9 cellular contexts compared by ENCODE assay signal in genomic region chr2:240640939-240641338, GRCh38. TPM values are rescaled to one million over a fixed set of nuclear protein-coding genes. Genes with fewer than 3 reads are reported as not detected.
DNase-seq lines count a peak whose midpoint lies in the region; ATAC-seq and TF ChIP-seq lines count a peak whose summit lies in the region.
"Had no signal": no experiment of that assay in that cellular context is flagged by ENCODE, and none has a peak within 500 bp of the region (broad histone marks: within the 10 kb centered on the region; RNA-seq: fewer than 3 reads in every experiment).

No MANE protein-coding gene starts in this region.

- TF ChIP-seq CTCF in epithelial cell of proximal tubule (conservative IDR thresholded peaks at IDR 0.05; ENCODE audit: low read depth, low read length) (peak; percentile 46), sigmoid colon (IDR thresholded peaks at IDR 0.05) (no peak), tibial nerve (IDR thresholded peaks at IDR 0.05) (no peak)

- no peak for TF ChIP-seq EP300 in sigmoid colon (IDR thresholded peaks at IDR 0.05)
- no peak for TF ChIP-seq EP300 in tibial nerve (IDR thresholded peaks at IDR 0.05)

- H3K36me3 Mint-ChIP-seq in activated CD4-positive, alpha-beta memory T cell treated with anti-CD3 and anti-CD28 coated beads, Interleukin-2, amount 10 ng/mL, durations not matched to agents 7 days and 5 days (ENCODE audit: low read depth) = no peaks in the 10 kb centered on the region
- no peaks in the 10 kb centered on the region for H3K36me3 Mint-ChIP-seq in activated CD4-positive, alpha-beta memory T cell treated with anti-CD3 and anti-CD28 coated beads for 36 hours

- CTCF ChIA-PET in activated CD4-positive, alpha-beta memory T cell treated with anti-CD3 and anti-CD28 coated beads, Interleukin-2, amount 10 ng/mL, durations not matched to agents 7 days and 5 days (lab: Charles Lee) = no interaction called here
- CTCF ChIA-PET in activated CD4-positive, alpha-beta memory T cell treated with anti-CD3 and anti-CD28 coated beads for 36 hours (lab: Charles Lee) = no interaction called here

- H3K4me1 Mint-ChIP-seq in activated CD4-positive, alpha-beta memory T cell treated with anti-CD3 and anti-CD28 coated beads, Interleukin-2, amount 10 ng/mL, durations not matched to agents 7 days and 5 days = peaks cover under 1% of the 10 kb centered on the region
- H3K4me1 Mint-ChIP-seq in activated CD4-positive, alpha-beta memory T cell treated with anti-CD3 and anti-CD28 coated beads for 36 hours (ENCODE audit: low read depth) = peaks cover under 1% of the 10 kb centered on the region

- no peak for ATAC-seq in HG02970 (IDR thresholded peaks at IDR 0.05; ENCODE audit: low FRiP score, unreplicated experiment)

- H3K27ac ChIP-seq in sigmoid colon = no peak overlapping the region
- no peak overlapping the region for H3K27ac ChIP-seq in tibial nerve

- intact Hi-C loops in activated CD4-positive, alpha-beta memory T cell treated with anti-CD3 and anti-CD28 coated beads for 36 hours (cut with micrococcal nuclease) = no loop called here
- intact Hi-C loops in sigmoid colon (cut with DNase I) = no loop called here

- POLR2A ChIA-PET in activated CD4-positive, alpha-beta memory T cell treated with anti-CD3 and anti-CD28 coated beads, Interleukin-2, amount 10 ng/mL, durations not matched to agents 7 days and 5 days (lab: Charles Lee) = no interaction called here
- POLR2A ChIA-PET in activated CD4-positive, alpha-beta memory T cell treated with anti-CD3 and anti-CD28 coated beads for 36 hours (lab: Charles Lee) = no interaction called here

- H3K27me3 ChIP-seq in sigmoid colon (peaks cover 0 to 46% (median 25%) of the 10 kb centered on the region in 3 donors), tibial nerve (peaks cover 0 to 38% of the 10 kb centered on the region in 2 donors)

- H3K4me3 Mint-ChIP-seq in activated CD4-positive, alpha-beta memory T cell treated with anti-CD3 and anti-CD28 coated beads, Interleukin-2, amount 10 ng/mL, durations not matched to agents 7 days and 5 days = no peak overlapping the region
- no peak overlapping the region for H3K4me3 Mint-ChIP-seq in activated CD4-positive, alpha-beta memory T cell treated with anti-CD3 and anti-CD28 coated beads for 36 hours

- H3K9me3 ChIP-seq in sigmoid colon = no peaks in the 10 kb centered on the region
- no peaks in the 10 kb centered on the region for H3K9me3 ChIP-seq in tibial nerve

- H3K4me3 ChIP-seq in epithelial cell of proximal tubule (ENCODE audit: low read depth, low read length) (no peak overlapping the region), sigmoid colon (no peak overlapping the region), tibial nerve (no peak overlapping the region)

- H3K27ac Mint-ChIP-seq in activated CD4-positive, alpha-beta memory T cell treated with anti-CD3 and anti-CD28 coated beads, Interleukin-2, amount 10 ng/mL, durations not matched to agents 7 days and 5 days = no peak overlapping the region
- no peak overlapping the region for H3K27ac Mint-ChIP-seq in activated CD4-positive, alpha-beta memory T cell treated with anti-CD3 and anti-CD28 coated beads for 36 hours

- H3K4me1 ChIP-seq in sigmoid colon (no peaks in the 10 kb centered on the region), tibial nerve (peaks cover 0 to 28% (median 0%) of the 10 kb centered on the region in 4 donors)

- peak; percentile 14 for DNase-seq in activated CD4-positive, alpha-beta memory T cell treated with anti-CD3 and anti-CD28 coated beads, Interleukin-2, amount 10 ng/mL, durations not matched to agents 7 days and 5 days
- no peak for DNase-seq in activated CD4-positive, alpha-beta memory T cell treated with anti-CD3 and anti-CD28 coated beads for 36 hours
- DNase-seq in NCI-H345 (lab: John Stamatoyannopoulos, UW) (peak; percentile 18), epithelial cell of proximal tubule (ENCODE audit: low read depth) (no peak), sigmoid colon (peak; percentile 59), NCI-H2081 treated with DMSO at 0.1 percent for 48 hours (lab: John Stamatoyannopoulos, UW) (no peak), tibial nerve (ENCODE audit: low spot score in 2 of 2) (no peak)

- peaks cover 5% of the 10 kb centered on the region for H3K27me3 Mint-ChIP-seq in activated CD4-positive, alpha-beta memory T cell treated with anti-CD3 and anti-CD28 coated beads, Interleukin-2, amount 10 ng/mL, durations not matched to agents 7 days and 5 days
- no peaks in the 10 kb centered on the region for H3K27me3 Mint-ChIP-seq in activated CD4-positive, alpha-beta memory T cell treated with anti-CD3 and anti-CD28 coated beads for 36 hours

- H3K36me3 ChIP-seq in sigmoid colon (no peaks in the 10 kb centered on the region), tibial nerve (no peaks in the 10 kb centered on the region)

- no peak for TF ChIP-seq POLR2A in sigmoid colon (IDR thresholded peaks at IDR 0.05)
- no peak for TF ChIP-seq POLR2A in tibial nerve (IDR thresholded peaks at IDR 0.05)

- peaks cover 3% of the 10 kb centered on the region for H3K9me3 Mint-ChIP-seq in activated CD4-positive, alpha-beta memory T cell treated with anti-CD3 and anti-CD28 coated beads, Interleukin-2, amount 10 ng/mL, durations not matched to agents 7 days and 5 days
- no peaks in the 10 kb centered on the region for H3K9me3 Mint-ChIP-seq in activated CD4-positive, alpha-beta memory T cell treated with anti-CD3 and anti-CD28 coated beads for 36 hours

- WGBS in sigmoid colon, 2 donors = 16 to 26% methylated on average over 16 of the region's 16 CpGs
- 2 to 20% methylated on average over 12 to 14 of the region's 16 CpGs for WGBS in tibial nerve, 2 donors

RNA-seq across cellular contexts. Expression of gene GPR35, which starts 15.7 kb away (rescaled TPM):
- 1 to 10 TPM; 5.2 to 5.7 TPM for total RNA-seq in activated CD4-positive, alpha-beta memory T cell treated with anti-CD3 and anti-CD28 coated beads, Interleukin-2, amount 10 ng/mL, durations not matched to agents 7 days and 5 days
- total RNA-seq in activated CD4-positive, alpha-beta memory T cell treated with anti-CD3 and anti-CD28 coated beads for 36 hours = 1 to 10 TPM; 3.4 to 4.7 TPM
- total RNA-seq in epithelial cell of proximal tubule = not detected in 2 replicates
- total RNA-seq in sigmoid colon = 1 to 10 TPM; 1.3 to 7.8 (median 3.5) TPM
- 10 to 100 TPM; 28.2 to 76.6 (median 33.0) TPM for polyA plus RNA-seq in sigmoid colon
- 1 to 10 TPM in 3 of 4 donors, under 1 TPM in 1; 0.90 to 8.2 (median 2.0) TPM for total RNA-seq in tibial nerve

RNA-seq across cellular contexts. Expression of gene AQP12B, which starts 41.7 kb away (rescaled TPM):
- total RNA-seq in activated CD4-positive, alpha-beta memory T cell treated with anti-CD3 and anti-CD28 coated beads, Interleukin-2, amount 10 ng/mL, durations not matched to agents 7 days and 5 days = not detected
- not detected for total RNA-seq in activated CD4-positive, alpha-beta memory T cell treated with anti-CD3 and anti-CD28 coated beads for 36 hours
- total RNA-seq in epithelial cell of proximal tubule (not detected in 2 replicates), sigmoid colon (not detected), tibial nerve (under 1 TPM in 1 of 4 donors, not detected in 3; 0.22 TPM)
- polyA plus RNA-seq in sigmoid colon = 1 to 10 TPM in 2 of 3 donors, not detected in 1; 1.2 to 5.5 TPM
- total RNA-seq: bronchial epithelial cell had no signal

RNA-seq across cellular contexts. Expression of gene AQP12A, which starts 50.7 kb away (rescaled TPM):
- total RNA-seq in activated CD4-positive, alpha-beta memory T cell treated with anti-CD3 and anti-CD28 coated beads, Interleukin-2, amount 10 ng/mL, durations not matched to agents 7 days and 5 days = not detected
- total RNA-seq in activated CD4-positive, alpha-beta memory T cell treated with anti-CD3 and anti-CD28 coated beads for 36 hours = not detected
- total RNA-seq in epithelial cell of proximal tubule (not detected in 2 replicates), sigmoid colon (not detected), tibial nerve (1 to 10 TPM in 1 of 4 donors, not detected in 3; 1.2 TPM)
- polyA plus RNA-seq in sigmoid colon = 1 to 10 TPM in 2 of 3 donors, not detected in 1; 3.0 to 7.4 TPM
- total RNA-seq: bronchial epithelial cell had no signal

RNA-seq across cellular contexts. Expression of gene CAPN10, which starts 54.4 kb away (rescaled TPM):
- total RNA-seq in activated CD4-positive, alpha-beta memory T cell treated with anti-CD3 and anti-CD28 coated beads, Interleukin-2, amount 10 ng/mL, durations not matched to agents 7 days and 5 days = 10 to 100 TPM; 52.3 to 53.1 TPM
- total RNA-seq in activated CD4-positive, alpha-beta memory T cell treated with anti-CD3 and anti-CD28 coated beads for 36 hours = 10 to 100 TPM; 32.6 to 33.9 TPM
- total RNA-seq in epithelial cell of proximal tubule (25.2 and 31.9 TPM in 2 replicates), sigmoid colon (10 to 100 TPM; 10.5 to 27.7 (median 16.3) TPM), tibial nerve (10 to 100 TPM; 28.0 to 66.3 (median 54.8) TPM)
- 10 to 100 TPM; 11.4 to 33.0 (median 16.4) TPM for polyA plus RNA-seq in sigmoid colon

Comparison
In these comparisons a context has a peak if more than half of its experiments do, and no peak if none do; other contexts are left out.
1. DNase-seq: peak in activated CD4-positive, alpha-beta memory T cell treated with anti-CD3 and anti-CD28 coated beads, Interleukin-2, amount 10 ng/mL, durations not matched to agents 7 days and 5 days (single experiment), NCI-H345 (single experiment) and sigmoid colon (single experiment); none in activated CD4-positive, alpha-beta memory T cell treated with anti-CD3 and anti-CD28 coated beads for 36 hours (single experiment), epithelial cell of proximal tubule (single experiment), NCI-H2081 treated with DMSO at 0.1 percent for 48 hours (single experiment) and tibial nerve (0 of 2).